ENCODE assay signal across 10 cellular contexts in genomic region chr1:15426492-15427279, GRCh38. TPM values are rescaled to one million over a fixed set of nuclear protein-coding genes. Genes with fewer than 3 reads are reported as not detected.
DNase-seq lines count a peak whose midpoint lies in the region; ATAC-seq, FAIRE-seq and TF ChIP-seq lines count a peak whose summit lies in the region.
"Had no signal": no experiment of that assay in that cellular context is flagged by ENCODE, and none has a peak within 500 bp of the region (broad histone marks: within the 10 kb centered on the region; RNA-seq: fewer than 3 reads in every experiment).

No MANE protein-coding gene starts in this region.

- no peak for FAIRE-seq in A549 (lab: Jason Lieb, UNC)

- POLR2A ChIA-PET in A549 (lab: Yijun Ruan, JAX), result interaction anchor here (1.2 kb wide), 3 partner anchors 17 to 103 kb away, joined by 5 to 7 read pairs (median 6); partner anchors contain the start of gene EFHD2

- H3K36me3 ChIP-seq in muscle layer of colon (ENCODE audit: insufficient read depth, low read length), result peaks cover 4% of the 10 kb centered on the region

- peak in 1 of 2 experiments; percentile 45; a peak in 2 of 5 replicates for TF ChIP-seq RAD21 in A549 (conservative IDR thresholded peaks at IDR 0.05 in 1 of 2, IDR thresholded peaks at IDR 0.05 in 1 of 2)

- 21% methylated on average over 19 of the region's 30 CpGs for WGBS in A549 (ENCODE audit: missing lambda C conversion rate)

- H3K27me3 ChIP-seq in muscle layer of colon (ENCODE audit: control insufficient read depth in 1 of 2, insufficient read depth in 2 of 2, low read length in 2 of 2), result no peaks in the 10 kb centered on the region

- H3K27ac ChIP-seq in A549 (peak overlapping the region; percentile 97 to 98), muscle layer of colon (ENCODE audit: low read depth, low read length) (peak overlapping the region; percentile 95)

- H3K9me3 ChIP-seq in A549, result no peaks in the 10 kb centered on the region
- H3K9me3 ChIP-seq in muscle layer of colon (ENCODE audit: low read length), result no peaks in the 10 kb centered on the region

- TF ChIP-seq EP300 in A549 (IDR thresholded peaks at IDR 0.05), result peak in 1 of 2 experiments; percentile 29; a peak in 1 of 5 replicates

- DNase-seq in A549 (ENCODE audit: low read depth in 1 of 2, low spot score in 1 of 2) (peak; percentile 54 to 89), NCI-H460 (ENCODE audit: extremely low read depth, low read depth) (peak; percentile 67), cerebellar cortex (ENCODE audit: low spot score) (peak; percentile 39)
- no peak for DNase-seq in stimulated activated naive CD4-positive, alpha-beta T cell (lab: John Stamatoyannopoulos, UW)
- no peak for DNase-seq in activated CD4-positive, alpha-beta T cell treated with anti-CD3 and anti-CD28 coated beads, Interleukin-2, amount 50 U/mL, for 48 hours
- no peak for DNase-seq in stimulated activated CD4-positive, alpha-beta T cell treated with anti-CD3 and anti-CD28 coated beads, Interleukin-2, amount 100 ng/mL, for 24 hours

- H3K4me2 ChIP-seq in A549, result peak overlapping the region; percentile 81

- H3K4me1 ChIP-seq in A549 (peaks cover 84% of the 10 kb centered on the region), muscle layer of colon (ENCODE audit: insufficient read depth, low read length) (peaks cover 23% of the 10 kb centered on the region)

- CTCF ChIA-PET in A549 (lab: Yijun Ruan, JAX), result interaction anchor here (0.7 to 9.8 kb wide), 17 partner anchors 9 to 138 kb away, joined by 3 to 150 read pairs (median 5); partner anchors contain the start of gene EFHD2

- H3K4me3 ChIP-seq in A549 (peak overlapping the region; percentile 26; the same call in 1 of the 3 replicates), muscle layer of colon (ENCODE audit: low read depth in 1 of 2, low read length in 2 of 2) (peak overlapping the region in 1 of 2 donors; percentile 47)

- TF ChIP-seq CTCF in A549 (IDR thresholded peaks at IDR 0.05), result peak; percentile 27; the same call in 2 of the 3 replicates

- no peak for TF ChIP-seq POLR2A in A549 (IDR thresholded peaks at IDR 0.05; ENCODE audit: low read length)

- H3K9ac ChIP-seq in muscle layer of colon (ENCODE audit: low read length), result peak overlapping the region; percentile 9

- ATAC-seq in A549 (peak; percentile 75 to 77), HG03520 (IDR thresholded peaks at IDR 0.05; ENCODE audit: unreplicated experiment) (no peak)

TF ChIP-seq in A549, 52 proteins besides CTCF, POLR2A, EP300 and RAD21:
- TF ChIP-seq HOXB5 (CRISPR knock-in tag; IDR thresholded peaks at IDR 0.05) (0 out of 2 replicates have a peak, but pooled peaks have one; percentile 28), MAFK (IDR thresholded peaks at IDR 0.05; ENCODE audit: partially characterized antibody) (no peak), RFX5 (IDR thresholded peaks at IDR 0.05) (no peak), JUNB (IDR thresholded peaks at IDR 0.05) (peak; percentile 49), GATA3 (IDR thresholded peaks at IDR 0.05; ENCODE audit: borderline replicate concordance) (0 out of 2 replicates have a peak, but pooled peaks have one; percentile 38), USF2 (IDR thresholded peaks at IDR 0.05) (no peak), CHD4 (IDR thresholded peaks at IDR 0.05; ENCODE audit: borderline replicate concordance) (no peak), KDM5A (IDR thresholded peaks at IDR 0.05) (no peak), ZFP36 (IDR thresholded peaks at IDR 0.05; ENCODE audit: borderline replicate concordance, partially characterized antibody) (no peak), CBX2 (IDR thresholded peaks at IDR 0.05; ENCODE audit: borderline replicate concordance, low read depth) (no peak), MAX (IDR thresholded peaks at IDR 0.05) (peak; percentile 45), RNF2 (IDR thresholded peaks at IDR 0.05; ENCODE audit: borderline replicate concordance, low read depth) (no peak), CEBPB (IDR thresholded peaks at IDR 0.05) (no peak), FOSL2 (IDR thresholded peaks at IDR 0.05) (peak; percentile 43), FOSL2 (CRISPR knock-in tag; IDR thresholded peaks at IDR 0.05) (peak; percentile 94), JUN (IDR thresholded peaks at IDR 0.05) (peak in 1 of 2 experiments; percentile 65; a peak in 3 of 5 replicates), BHLHE40 (IDR thresholded peaks at IDR 0.05; ENCODE audit: low read depth, low read length) (no peak), SMC3 (IDR thresholded peaks at IDR 0.05) (peak; percentile 54), MYC (IDR thresholded peaks at IDR 0.05; ENCODE audit: borderline replicate concordance, low read length) (no peak)
TF ChIP-seq in A549: peak in this region for 7.

RNA-seq across cellular contexts. Expression of gene CTRC, which starts 11.6 kb away (rescaled TPM):
- polyA plus RNA-seq in A549 (2011; rRNA removed) (0.14 and 0.52 TPM in 2 replicates), A549 (2017; fragmentation: RNase III; extraction: RNeasy Plus Mini Kit Qiagen cat#74134 plus additional on column Dnase treatment) (0.14 to 0.25 TPM (median 0.18 TPM) in 3 replicates)
- 0.03 TPM in 2 replicates for polyA plus RNA-seq in A549 (2012; cell fraction: cytosol; rRNA removed)
- 1.5 and 2.2 TPM in 2 replicates for polyA plus RNA-seq in A549 (2012; cell fraction: nucleus; rRNA removed)
- polyA minus RNA-seq in A549 (2011; rRNA and poly(A)+ RNA removed), result 0.04 TPM in 1 of 2 replicates, not detected in the other
- not detected in 2 replicates for total RNA-seq in NCI-H460 (2014; rRNA removed; shearing (Covaris generic))
- polyA plus RNA-seq in NCI-H460 (2014; cell fraction: nucleus; rRNA removed), result 3.7 TPM in 1 of 2 replicates, not detected in the other
- polyA plus RNA-seq: BJ had no signal

RNA-seq across cellular contexts. Expression of gene EFHD2, which starts 17.0 kb away (rescaled TPM):
- polyA plus RNA-seq in A549 (2011; rRNA removed) (26.5 and 33.1 TPM in 2 replicates), A549 (2017; fragmentation: RNase III; extraction: RNeasy Plus Mini Kit Qiagen cat#74134 plus additional on column Dnase treatment) (96.2 to 127 TPM (median 108 TPM) in 3 replicates)
- 138 and 184 TPM in 2 replicates for polyA plus RNA-seq in A549 (2012; cell fraction: cytosol; rRNA removed)
- 145 and 165 TPM in 2 replicates for polyA plus RNA-seq in A549 (2012; cell fraction: nucleus; rRNA removed)
- 10.8 and 19.0 TPM in 2 replicates for polyA minus RNA-seq in A549 (2011; rRNA and poly(A)+ RNA removed)
- total RNA-seq in NCI-H460 (2014; rRNA removed; shearing (Covaris generic)), result 212 and 236 TPM in 2 replicates
- polyA plus RNA-seq in NCI-H460 (2014; cell fraction: nucleus; rRNA removed), result 363 and 455 TPM in 2 replicates

RNA-seq across cellular contexts. Expression of gene CELA2A, which starts 29.8 kb away (rescaled TPM):
- not detected in 2 replicates for polyA plus RNA-seq in A549 (2011; rRNA removed)
- polyA plus RNA-seq in A549 (2012; cell fraction: cytosol; rRNA removed), result not detected in 2 replicates
- not detected in 2 replicates for polyA plus RNA-seq in A549 (2012; cell fraction: nucleus; rRNA removed)
- not detected in 3 replicates for polyA plus RNA-seq in A549 (2017; fragmentation: RNase III; extraction: RNeasy Plus Mini Kit Qiagen cat#74134 plus additional on column Dnase treatment)
- polyA minus RNA-seq in A549 (2011; rRNA and poly(A)+ RNA removed), result not detected in 2 replicates
- not detected in 2 replicates for total RNA-seq in NCI-H460 (2014; rRNA removed; shearing (Covaris generic))
- not detected in 2 replicates for polyA plus RNA-seq in NCI-H460 (2014; cell fraction: nucleus; rRNA removed)
- total RNA-seq: subcutaneous adipose tissue had no signal
- polyA plus RNA-seq: BJ had no signal

RNA-seq across cellular contexts. Expression of gene CELA2B, which starts 49.2 kb away (rescaled TPM):
- polyA plus RNA-seq in A549 (2011; rRNA removed) (not detected in 2 replicates), A549 (2017; fragmentation: RNase III; extraction: RNeasy Plus Mini Kit Qiagen cat#74134 plus additional on column Dnase treatment) (not detected in 3 replicates)
- polyA plus RNA-seq in A549 (2012; cell fraction: cytosol; rRNA removed), result not detected in 2 replicates
- polyA plus RNA-seq in A549 (2012; cell fraction: nucleus; rRNA removed), result 0.11 and 0.16 TPM in 2 replicates
- not detected in 2 replicates for polyA minus RNA-seq in A549 (2011; rRNA and poly(A)+ RNA removed)
- total RNA-seq in NCI-H460 (2014; rRNA removed; shearing (Covaris generic)), result not detected in 2 replicates
- polyA plus RNA-seq in NCI-H460 (2014; cell fraction: nucleus; rRNA removed), result not detected in 2 replicates
- total RNA-seq: subcutaneous adipose tissue had no signal
- polyA plus RNA-seq: BJ had no signal

Comparison
In these comparisons a context has a peak if more than half of its experiments do, and no peak if none do; other contexts are left out.
1. DNase-seq: peak in A549 (2 of 2), NCI-H460 (single experiment) and cerebellar cortex (single experiment); none in stimulated activated naive CD4-positive, alpha-beta T cell (0 of 6), activated CD4-positive, alpha-beta T cell treated with anti-CD3 and anti-CD28 coated beads, Interleukin-2, amount 50 U/mL, for 48 hours (0 of 2) and stimulated activated CD4-positive, alpha-beta T cell treated with anti-CD3 and anti-CD28 coated beads, Interleukin-2, amount 100 ng/mL, for 24 hours (0 of 2).